In the genomic region with DNA sequence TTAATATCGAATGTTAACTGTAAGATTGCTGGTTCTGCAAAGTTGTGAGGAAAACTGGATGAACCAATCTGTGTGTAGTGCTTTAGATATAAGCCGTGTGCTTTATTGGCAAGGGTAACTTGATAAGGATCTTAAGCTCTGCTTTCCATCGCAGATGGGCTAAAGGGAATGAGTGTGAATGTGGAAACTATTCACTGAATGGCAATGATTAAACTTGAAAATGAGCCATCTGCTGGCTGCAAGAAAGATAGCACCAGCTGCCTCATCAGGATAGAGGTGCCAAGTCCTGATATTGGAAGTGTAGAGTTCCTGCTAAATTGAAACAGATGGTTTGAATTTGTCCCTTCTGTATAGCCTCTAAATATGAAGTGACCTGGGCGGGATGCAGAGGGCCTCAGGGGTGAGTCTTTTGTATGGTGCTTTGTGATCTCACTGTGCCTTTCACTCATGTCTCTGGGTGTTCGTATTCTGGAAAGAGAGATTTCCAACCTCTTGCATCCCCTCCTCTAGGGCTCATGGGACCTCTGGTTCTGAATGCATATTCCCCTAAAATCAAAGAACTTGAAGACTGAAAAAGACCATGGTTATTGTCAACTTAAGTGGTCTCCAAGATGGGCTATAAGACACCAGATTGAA, we compare ENCODE assay signal across 7 cellular contexts. TPM values are rescaled to one million over a fixed set of nuclear protein-coding genes. Genes with fewer than 3 reads are reported as not detected.
DNase-seq lines count a peak whose midpoint lies in the region; ATAC-seq and TF ChIP-seq lines count a peak whose summit lies in the region.

No MANE protein-coding gene starts in this region.

- H3K4me1 Mint-ChIP-seq in stimulated activated naive CD8-positive, alpha-beta T cell treated with anti-CD3 and anti-CD28 coated beads, Interleukin-15, amount 100 ng/mL, for 72 hours: no peaks in the 10 kb centered on the region

- no peak overlapping the region for H3K4me3 ChIP-seq in adrenal gland
- H3K4me3 ChIP-seq in uterus: no peak overlapping the region

- H3K4me1 ChIP-seq in adrenal gland (replicated peaks in 1 of 2) (no peaks in the 10 kb centered on the region), uterus (no peaks in the 10 kb centered on the region)

- H3K27ac ChIP-seq in adrenal gland (no peak overlapping the region), uterus (no peak overlapping the region)

- H3K9me3 ChIP-seq in adrenal gland (replicated peaks in 1 of 3): no peaks in the 10 kb centered on the region
- H3K9me3 ChIP-seq in uterus: no peaks in the 10 kb centered on the region

- intact Hi-C loops in adrenal gland (cut with DNase I): no loop called here
- intact Hi-C loops in uterus (cut with DNase I; ENCODE audit: low total_unique reads): no loop called here

- TF ChIP-seq CTCF in adrenal gland (IDR thresholded peaks at IDR 0.05) (peak; percentile 16 to 44 (median 30)), uterus (IDR thresholded peaks at IDR 0.05) (no peak)

- H3K36me3 ChIP-seq in adrenal gland (replicated peaks in 1 of 2): no peaks in the 10 kb centered on the region
- no peaks in the 10 kb centered on the region for H3K36me3 ChIP-seq in uterus

- H3K4me3 Mint-ChIP-seq in stimulated activated naive CD8-positive, alpha-beta T cell treated with anti-CD3 and anti-CD28 coated beads, Interleukin-15, amount 100 ng/mL, for 72 hours: no peak overlapping the region

- no peaks in the 10 kb centered on the region for H3K27me3 ChIP-seq in adrenal gland
- no peaks in the 10 kb centered on the region for H3K27me3 ChIP-seq in uterus

- in situ Hi-C loops in G401 (cut with HindIII; ENCODE audit: low sequenced_read_pairs): no loop called here

- H3K9me3 Mint-ChIP-seq in stimulated activated naive CD8-positive, alpha-beta T cell treated with anti-CD3 and anti-CD28 coated beads, Interleukin-15, amount 100 ng/mL, for 72 hours: no peaks in the 10 kb centered on the region

- ATAC-seq in left lobe of liver (peak; percentile 94), esophagus mucosa (no peak)
- ATAC-seq in stimulated activated naive CD8-positive, alpha-beta T cell treated with anti-CD3 and anti-CD28 coated beads, Interleukin-15, amount 100 ng/mL, for 72 hours: no peak

- no peaks in the 10 kb centered on the region for H3K27me3 Mint-ChIP-seq in stimulated activated naive CD8-positive, alpha-beta T cell treated with anti-CD3 and anti-CD28 coated beads, Interleukin-15, amount 100 ng/mL, for 72 hours

- peak; percentile 82 for DNase-seq in G401 (ENCODE audit: low spot score)
- peak; percentile 34 for DNase-seq in LoVo (ENCODE audit: low spot score)
- peak in 1 of 7 donors; percentile 4 for DNase-seq in adrenal gland
- DNase-seq in left lobe of liver (ENCODE audit: low spot score): no peak
- no peak for DNase-seq in uterus
- no peak for DNase-seq in stimulated activated naive CD8-positive, alpha-beta T cell treated with anti-CD3 and anti-CD28 coated beads, Interleukin-15, amount 100 ng/mL, for 72 hours

- TF ChIP-seq POLR2A in adrenal gland (IDR thresholded peaks at IDR 0.05) (no peak), uterus (IDR thresholded peaks at IDR 0.05) (no peak)

- WGBS in adrenal gland, 4 donors: 35 to 39% (median 37%) methylated on average over 5 of the region's 5 CpGs

- no peak overlapping the region for H3K27ac Mint-ChIP-seq in stimulated activated naive CD8-positive, alpha-beta T cell treated with anti-CD3 and anti-CD28 coated beads, Interleukin-15, amount 100 ng/mL, for 72 hours

RNA-seq across cellular contexts. Expression of gene FCRL3, which starts 9.2 kb away (rescaled TPM):
- not detected in 2 replicates for total RNA-seq in G401 (2014; rRNA removed; shearing (Covaris generic))
- total RNA-seq in adrenal gland: under 1 TPM in 3 of 8 donors, not detected in 5; 0.10 to 0.46 (median 0.29) TPM
- polyA plus RNA-seq in adrenal gland: under 1 TPM; 0.03 to 0.08 (median 0.04) TPM
- total RNA-seq in left lobe of liver: not detected
- total RNA-seq in esophagus mucosa: 0.20 TPM
- total RNA-seq in uterus: under 1 TPM in 1 of 4 donors, not detected in 3; 0.21 TPM

Comparison
In these comparisons a context has a peak if more than half of its experiments do, and no peak if none do; other contexts are left out.
1. DNase-seq: peak in G401 (single experiment) and LoVo (single experiment); none in left lobe of liver (single experiment), uterus (0 of 2) and stimulated activated naive CD8-positive, alpha-beta T cell treated with anti-CD3 and anti-CD28 coated beads, Interleukin-15, amount 100 ng/mL, for 72 hours (0 of 2).
2. CTCF ChIP-seq: peak in adrenal gland (6 of 6); none in uterus (0 of 4).